Comparison of ENCODE assay signal across 10 cellular contexts in the genomic region with DNA sequence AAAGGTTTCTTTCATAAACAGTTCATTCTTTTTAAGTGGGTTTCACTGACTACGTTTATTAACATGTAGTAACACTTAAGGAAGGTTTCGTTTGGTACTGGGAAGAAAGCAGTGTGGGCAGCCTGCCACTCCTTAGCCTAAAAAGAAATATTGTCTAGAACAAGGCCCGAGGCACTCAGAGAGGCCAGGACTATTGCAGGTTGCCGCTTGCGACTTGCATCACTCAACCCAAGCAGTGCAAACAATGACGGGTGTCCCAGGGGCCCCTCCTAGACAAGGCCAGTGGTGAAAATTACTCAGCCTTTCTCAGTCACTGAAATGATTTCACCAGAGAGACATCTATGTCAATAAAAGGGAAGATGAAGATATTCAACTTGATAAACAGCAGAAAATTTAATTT.
DNase-seq lines count a peak whose midpoint lies in the region; ATAC-seq, FAIRE-seq and TF ChIP-seq lines count a peak whose summit lies in the region.
"Had no signal": no experiment of that assay in that cellular context is flagged by ENCODE, and none has a peak within 500 bp of the region (broad histone marks: within the 10 kb centered on the region; RNA-seq: fewer than 3 reads in every experiment).

No MANE protein-coding gene starts in this region.

- ATAC-seq in GM21447 (IDR thresholded peaks at IDR 0.05; ENCODE audit: unreplicated experiment): no peak

- H3K4me1 ChIP-seq in prostate gland (replicated peaks): no peaks in the 10 kb centered on the region

- intact Hi-C loops in prostate gland (cut with DNase I): no loop called here

- 36% methylated on average over 6 of the region's 6 CpGs for WGBS in prostate gland

- peak; percentile 100 for DNase-seq in H4 (ENCODE audit: low spot score)
- DNase-seq in RCC 7860 (ENCODE audit: low spot score): peak; percentile 74
- peak; percentile 74 for DNase-seq in fibroblast of pulmonary artery (ENCODE audit: low read depth)
- DNase-seq in prostate gland (ENCODE audit: low spot score): peak; percentile 86
- no peak for DNase-seq in activated CD4-positive, alpha-beta T cell treated with anti-CD3 and anti-CD28 coated beads, Interleukin-2, amount 50 U/mL, for 48 hours
- DNase-seq in GM20000 (ENCODE audit: low spot score): no peak
- DNase-seq in cerebellar cortex (ENCODE audit: low spot score): no peak
- DNase-seq: activated CD4-positive, alpha-beta T cell treated with anti-CD3 and anti-CD28 coated beads for 48 hours; NCI-H1694 treated with DMSO at 0.1 percent for 48 hours had no signal

- no peak for TF ChIP-seq POLR2A in prostate gland (IDR thresholded peaks at IDR 0.05)

- peak overlapping the region in 1 of 2 donors; percentile 24 for H3K27ac ChIP-seq in prostate gland

- H3K9me3 ChIP-seq in prostate gland: no peaks in the 10 kb centered on the region

- no peaks in the 10 kb centered on the region for H3K36me3 ChIP-seq in prostate gland

- FAIRE-seq in RCC 7860 (lab: Jason Lieb, UNC): no peak

- TF ChIP-seq CTCF in fibroblast of pulmonary artery (IDR thresholded peaks at IDR 0.05; ENCODE audit: low read length, missing control alignments) (no peak), prostate gland (IDR thresholded peaks at IDR 0.05) (no peak), GM20000 (IDR thresholded peaks at IDR 0.05; ENCODE audit: extremely low read depth, missing control alignments) (no peak)

- H3K27me3 ChIP-seq in prostate gland (replicated peaks; ENCODE audit: insufficient read depth): no peaks in the 10 kb centered on the region

- H3K4me3 ChIP-seq in fibroblast of pulmonary artery (replicated peaks; ENCODE audit: low read depth, low read length) (no peak overlapping the region), prostate gland (no peak overlapping the region)

Comparison
In these comparisons a context has a peak if more than half of its experiments do, and no peak if none do; other contexts are left out.
1. DNase-seq: peak in H4 (single experiment), RCC 7860 (single experiment), fibroblast of pulmonary artery (single experiment) and prostate gland (single experiment); none in activated CD4-positive, alpha-beta T cell treated with anti-CD3 and anti-CD28 coated beads, Interleukin-2, amount 50 U/mL, for 48 hours (0 of 2), GM20000 (single experiment) and cerebellar cortex (single experiment).